In genomic region chr2:8527031-8527430, GRCh38 we compare ENCODE assay signal across 20 cellular contexts.
DNase-seq lines count a peak whose midpoint lies in the region; ATAC-seq and TF ChIP-seq lines count a peak whose summit lies in the region.
"Had no signal": no experiment of that assay in that cellular context is flagged by ENCODE, and none has a peak within 500 bp of the region (broad histone marks: within the 10 kb centered on the region; RNA-seq: fewer than 3 reads in every experiment).

No MANE protein-coding gene starts in this region.

- DNase-seq in NCI-H524 (lab: John Stamatoyannopoulos, UW) (peak; percentile 43 to 69), NCI-H524 treated with DMSO at 0.1 percent for 48 hours (lab: John Stamatoyannopoulos, UW) (no peak), Karpas-422 (no peak), neuronal stem cell (ENCODE audit: low spot score) (no peak), OCI-M1 (lab: John Stamatoyannopoulos, UW) (no peak), smooth muscle cell (lab: John Stamatoyannopoulos, UW; ENCODE audit: unreplicated experiment) (no peak)
- DNase-seq in activated T-helper 1 cell treated with anti-CD3 and anti-CD28 coated beads, Interleukin-12 subunit alpha, Interleukin-12 subunit beta, Interleukin-2, Interleukin-4 antibody, amounts not matched to agents 30 ng/mL and 10 ng/mL and 1 ng/mL, durations not matched to agents 14 hours and 24 hours and 36 hours (ENCODE audit: low spot score), result no peak
- DNase-seq in activated T-cell treated with anti-CD3 and anti-CD28 coated beads, Interleukin-2, amount 50 U/mL, for 4 hours, result no peak
- DNase-seq: activated CD4-positive, alpha-beta T cell treated with anti-CD3 and anti-CD28 coated beads for 4 hours; activated CD8-positive, alpha-beta memory T cell treated with anti-CD3 and anti-CD28 coated beads, Interleukin-2, amount 50 U/mL, for 4 hours; activated naive CD4-positive, alpha-beta T cell; anterior cingulate cortex; central memory CD4-positive, alpha-beta T cell; glutamatergic neuron; naive thymus-derived CD4-positive, alpha-beta T cell; NCI-H2029 treated with DMSO at 0.1 percent for 48 hours; NCI-H510A treated with DMSO at 0.1 percent for 48 hours; small intestine had no signal

- WGBS in neuronal stem cell (ENCODE audit: extremely low coverage in 2 of 2, insufficient read length in 2 of 2, insufficient replicate concordance in 1 of 2), 2 donors, result no CpG with 5 or more reads among the region's 4 CpGs
- 94% methylated on average over 4 of the region's 4 CpGs for WGBS in smooth muscle cell (ENCODE audit: low lambda C conversion rate)

- intact Hi-C loops in activated T-helper 1 cell treated with anti-CD3 and anti-CD28 coated beads, Interleukin-12 subunit alpha, Interleukin-12 subunit beta, Interleukin-2, Interleukin-4 antibody, amounts not matched to agents 30 ng/mL and 10 ng/mL and 1 ng/mL, durations not matched to agents 14 hours and 24 hours and 36 hours (cut with micrococcal nuclease), result loop anchor here (2.0 kb wide), 1 partner anchor 14 kb away; no protein-coding TSS in a partner anchor

- no peak overlapping the region for H3K23ac ChIP-seq in neuronal stem cell (ENCODE audit: low read depth, low read length, poor library complexity)

- no peak overlapping the region for H3K4ac ChIP-seq in neuronal stem cell (ENCODE audit: low read length)

- no peak for TF ChIP-seq CTCF in smooth muscle cell (IDR thresholded peaks at IDR 0.05; ENCODE audit: borderline replicate concordance, insufficient read depth, poor library complexity, severe bottlenecking)

- H4K8ac ChIP-seq in neuronal stem cell (ENCODE audit: low read depth, low read length), result no peak overlapping the region

- no peaks in the 10 kb centered on the region for H4K20me1 ChIP-seq in Karpas-422 (ENCODE audit: insufficient read depth, low read depth, low read length)
- H4K20me1 ChIP-seq in smooth muscle cell (ENCODE audit: low read depth), result no peaks in the 10 kb centered on the region

- H3K27ac Mint-ChIP-seq in activated T-helper 1 cell treated with anti-CD3 and anti-CD28 coated beads, Interleukin-12 subunit alpha, Interleukin-12 subunit beta, Interleukin-2, Interleukin-4 antibody, amounts not matched to agents 30 ng/mL and 10 ng/mL and 1 ng/mL, durations not matched to agents 14 hours and 24 hours and 36 hours, result peak overlapping the region; percentile 42
- H3K27ac Mint-ChIP-seq: IgD-negative memory B cell had no signal

- H2BK5ac ChIP-seq in neuronal stem cell (ENCODE audit: low read length), result no peak overlapping the region

- H3K4me3 Mint-ChIP-seq in activated T-helper 1 cell treated with anti-CD3 and anti-CD28 coated beads, Interleukin-12 subunit alpha, Interleukin-12 subunit beta, Interleukin-2, Interleukin-4 antibody, amounts not matched to agents 30 ng/mL and 10 ng/mL and 1 ng/mL, durations not matched to agents 14 hours and 24 hours and 36 hours, result no peak overlapping the region
- H3K4me3 Mint-ChIP-seq in activated T-cell treated with anti-CD3 and anti-CD28 coated beads, Interleukin-2, amount 50 U/mL, for 4 hours, result no peak overlapping the region
- H3K4me3 Mint-ChIP-seq: naive thymus-derived CD4-positive, alpha-beta T cell had no signal

- peaks cover 42% of the 10 kb centered on the region for H3K4me1 Mint-ChIP-seq in activated T-helper 1 cell treated with anti-CD3 and anti-CD28 coated beads, Interleukin-12 subunit alpha, Interleukin-12 subunit beta, Interleukin-2, Interleukin-4 antibody, amounts not matched to agents 30 ng/mL and 10 ng/mL and 1 ng/mL, durations not matched to agents 14 hours and 24 hours and 36 hours (ENCODE audit: low read depth)
- H3K4me1 Mint-ChIP-seq in activated T-cell treated with anti-CD3 and anti-CD28 coated beads, Interleukin-2, amount 50 U/mL, for 4 hours (ENCODE audit: low read depth), result peaks cover 28% of the 10 kb centered on the region

- H3K4me3 ChIP-seq in Karpas-422 (ENCODE audit: low read length) (no peak overlapping the region), neuronal stem cell (ENCODE audit: low read length in 2 of 2) (no peak overlapping the region), smooth muscle cell (no peak overlapping the region)
- H3K4me3 ChIP-seq: lung had no signal

- no peaks in the 10 kb centered on the region for H3F3A ChIP-seq in smooth muscle cell (ENCODE audit: low read depth)

- peak overlapping the region; percentile 16 for H2AK5ac ChIP-seq in neuronal stem cell (ENCODE audit: low read depth, low read length)

- H3K4me1 ChIP-seq in Karpas-422 (ENCODE audit: low read length) (peaks cover 34% of the 10 kb centered on the region), neuronal stem cell (ENCODE audit: control insufficient read depth in 2 of 2, insufficient read depth in 1 of 2, low read depth in 1 of 2, low read length in 2 of 2) (peaks cover 0 to 2% of the 10 kb centered on the region in 2 donors), smooth muscle cell (ENCODE audit: low read depth) (no peaks in the 10 kb centered on the region)

- H3K79me2 ChIP-seq in Karpas-422 (ENCODE audit: low read length) (no peaks in the 10 kb centered on the region), smooth muscle cell (ENCODE audit: low read depth) (no peaks in the 10 kb centered on the region)

- H3K79me1 ChIP-seq in neuronal stem cell (ENCODE audit: low read depth, low read length), result no peaks in the 10 kb centered on the region

- H2BK120ac ChIP-seq in neuronal stem cell (ENCODE audit: low read depth, low read length), result no peak overlapping the region

- ATAC-seq in activated T-cell treated with anti-CD3 and anti-CD28 coated beads, Interleukin-2, amount 50 U/mL, for 4 hours, result no peak
- ATAC-seq: naive thymus-derived CD4-positive, alpha-beta T cell had no signal

- H3K18ac ChIP-seq in neuronal stem cell (ENCODE audit: low read length), result peak overlapping the region; percentile 66

- peak overlapping the region; percentile 56 for H3K4me2 ChIP-seq in Karpas-422 (ENCODE audit: low read depth, low read length, poor library complexity, severe bottlenecking)
- H3K4me2 ChIP-seq in neuronal stem cell (ENCODE audit: insufficient read depth, low read length, poor library complexity, severe bottlenecking), result no peak overlapping the region
- H3K4me2 ChIP-seq in smooth muscle cell, result no peak overlapping the region

- H3K9me2 ChIP-seq in Karpas-422 (replicated peaks; ENCODE audit: insufficient read depth, low read length), result no peaks in the 10 kb centered on the region

- peak overlapping the region; percentile 51 for H2BK15ac ChIP-seq in neuronal stem cell (ENCODE audit: low read length)

- no peak overlapping the region for H4K91ac ChIP-seq in neuronal stem cell (ENCODE audit: low read depth, low read length, poor library complexity)

- H3K27me3 Mint-ChIP-seq in activated T-helper 1 cell treated with anti-CD3 and anti-CD28 coated beads, Interleukin-12 subunit alpha, Interleukin-12 subunit beta, Interleukin-2, Interleukin-4 antibody, amounts not matched to agents 30 ng/mL and 10 ng/mL and 1 ng/mL, durations not matched to agents 14 hours and 24 hours and 36 hours (ENCODE audit: insufficient read depth), result no peaks in the 10 kb centered on the region
- H3K27me3 Mint-ChIP-seq in activated T-cell treated with anti-CD3 and anti-CD28 coated beads, Interleukin-2, amount 50 U/mL, for 4 hours (ENCODE audit: low read depth), result no peaks in the 10 kb centered on the region
- H3K27me3 Mint-ChIP-seq: naive thymus-derived CD4-positive, alpha-beta T cell had no signal

- H3K27me3 ChIP-seq in Karpas-422 (ENCODE audit: low read length) (no peaks in the 10 kb centered on the region), neuronal stem cell (ENCODE audit: control insufficient read depth in 3 of 3, insufficient read depth in 3 of 3, low read depth in 1 of 3, low read length in 3 of 3) (no peaks in the 10 kb centered on the region), smooth muscle cell (ENCODE audit: low read depth) (no peaks in the 10 kb centered on the region)

- H3K27ac ChIP-seq in Karpas-422 (ENCODE audit: low read length) (no peak overlapping the region), neuronal stem cell (replicated peaks; ENCODE audit: low read length) (no peak overlapping the region), smooth muscle cell (ENCODE audit: low read depth) (no peak overlapping the region)

- H3K36me3 ChIP-seq in Karpas-422 (ENCODE audit: insufficient read depth, low read length) (peaks cover 3% of the 10 kb centered on the region; the same call in 1 of the 2 replicates), neuronal stem cell (replicated peaks in 1 of 2; ENCODE audit: control insufficient read depth in 2 of 2, insufficient read depth in 2 of 2, low read length in 2 of 2) (no peaks in the 10 kb centered on the region), smooth muscle cell (ENCODE audit: low read depth) (no peaks in the 10 kb centered on the region)

- no peak overlapping the region; the same call in 1 of the 2 replicates for H2AFZ ChIP-seq in Karpas-422 (ENCODE audit: low read length)
- peak overlapping the region; percentile 38 for H2AFZ ChIP-seq in neuronal stem cell (ENCODE audit: low read length)
- H2AFZ ChIP-seq in smooth muscle cell (ENCODE audit: low read depth), result no peak overlapping the region

- H3K36me3 Mint-ChIP-seq in activated T-helper 1 cell treated with anti-CD3 and anti-CD28 coated beads, Interleukin-12 subunit alpha, Interleukin-12 subunit beta, Interleukin-2, Interleukin-4 antibody, amounts not matched to agents 30 ng/mL and 10 ng/mL and 1 ng/mL, durations not matched to agents 14 hours and 24 hours and 36 hours (ENCODE audit: low read depth), result peaks cover 13% of the 10 kb centered on the region
- H3K36me3 Mint-ChIP-seq in activated T-cell treated with anti-CD3 and anti-CD28 coated beads, Interleukin-2, amount 50 U/mL, for 4 hours (ENCODE audit: insufficient read depth), result peaks cover 4% of the 10 kb centered on the region

- H3K14ac ChIP-seq in neuronal stem cell (ENCODE audit: low read length), result no peak overlapping the region

- H3K9me3 ChIP-seq in Karpas-422 (ENCODE audit: low read length), result peaks cover 4% of the 10 kb centered on the region
- H3K9me3 ChIP-seq in neuronal stem cell (replicated peaks in 1 of 2; ENCODE audit: control insufficient read depth in 2 of 2, insufficient read depth in 1 of 2, low read depth in 1 of 2, low read length in 2 of 2), result peaks cover 2 to 7% of the 10 kb centered on the region in 2 donors
- H3K9me3 ChIP-seq in smooth muscle cell (replicated peaks; ENCODE audit: low read depth), result peaks cover 3% of the 10 kb centered on the region

- H2BK12ac ChIP-seq in neuronal stem cell (ENCODE audit: low read length), result no peak overlapping the region

- H3K9ac ChIP-seq in Karpas-422 (ENCODE audit: low read length), result no peak overlapping the region
- H3K9ac ChIP-seq in neuronal stem cell (ENCODE audit: low read depth, low read length, poor library complexity), result no peak overlapping the region
- H3K9ac ChIP-seq in smooth muscle cell (ENCODE audit: low read depth), result no peak overlapping the region

- peaks cover 19% of the 10 kb centered on the region for H3K9me3 Mint-ChIP-seq in activated T-helper 1 cell treated with anti-CD3 and anti-CD28 coated beads, Interleukin-12 subunit alpha, Interleukin-12 subunit beta, Interleukin-2, Interleukin-4 antibody, amounts not matched to agents 30 ng/mL and 10 ng/mL and 1 ng/mL, durations not matched to agents 14 hours and 24 hours and 36 hours
- H3K9me3 Mint-ChIP-seq in activated T-cell treated with anti-CD3 and anti-CD28 coated beads, Interleukin-2, amount 50 U/mL, for 4 hours, result peaks cover 7% of the 10 kb centered on the region

Comparison
In these comparisons a context has a peak if more than half of its experiments do, and no peak if none do; other contexts are left out.
1. DNase-seq: peak in NCI-H524 (2 of 2); none in NCI-H524 treated with DMSO at 0.1 percent for 48 hours (single experiment), Karpas-422 (single experiment), activated T-helper 1 cell treated with anti-CD3 and anti-CD28 coated beads, Interleukin-12 subunit alpha, Interleukin-12 subunit beta, Interleukin-2, Interleukin-4 antibody, amounts not matched to agents 30 ng/mL and 10 ng/mL and 1 ng/mL, durations not matched to agents 14 hours and 24 hours and 36 hours (single experiment), neuronal stem cell (single experiment), OCI-M1 (single experiment), activated T-cell treated with anti-CD3 and anti-CD28 coated beads, Interleukin-2, amount 50 U/mL, for 4 hours (single experiment) and smooth muscle cell (single experiment).